ENCODE assay signal across 28 cellular contexts in the genomic region with DNA sequence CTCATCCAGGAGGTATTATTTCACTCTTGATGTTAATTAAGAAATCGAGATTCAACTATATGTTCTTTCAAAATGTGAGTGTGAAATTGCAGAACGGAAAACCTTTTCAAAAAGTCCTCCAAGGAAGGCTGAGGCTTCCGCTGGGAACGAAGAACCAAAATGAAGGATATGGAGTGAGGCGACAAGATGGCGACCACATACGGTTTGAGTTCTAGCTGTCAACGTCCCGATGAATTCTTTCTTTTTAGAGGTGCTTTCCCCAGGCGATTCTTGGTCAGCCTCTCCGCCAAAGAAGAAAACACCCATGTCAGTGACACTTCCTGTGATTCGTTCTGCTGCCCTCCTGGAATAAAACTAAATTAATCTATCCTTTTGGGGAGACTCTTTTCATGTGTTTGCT.
"Had no signal": no experiment of that assay in that cellular context is flagged by ENCODE, and none has a peak within 500 bp of the region (broad histone marks: within the 10 kb centered on the region; RNA-seq: fewer than 3 reads in every experiment).

No MANE protein-coding gene starts in this region.

- DNase-seq: Karpas-422, MM.1S, MV-4-11, NCI-H1092, NCI-H1105, NCI-H1417 treated with DMSO at 0.1 percent for 48 hours, NCI-H1436 treated with DMSO at 0.1 percent for 48 hours, NCI-H1694 treated with DMSO at 0.1 percent for 48 hours, NCI-H187 treated with DMSO at 0.1 percent for 48 hours, NCI-H2029, NCI-H2081, NCI-H2171 treated with DMSO at 0.1 percent for 48 hours, NCI-H2227 treated with DMSO at 0.1 percent for 48 hours, NCI-H345, NCI-H446, NCI-H510A treated with DMSO at 0.1 percent for 48 hours, NCI-H524 treated with DMSO at 0.1 percent for 48 hours, NCI-H526 treated with DMSO at 0.1 percent for 48 hours, NCI-H774, PC-9, Right ventricle myocardium superior, RPMI8226, SHP77 treated with DMSO at 0.1 percent for 48 hours, T-helper 1 cell had no signal

- H3K36me3 ChIP-seq: SJSA1 had no signal

- H2AFZ ChIP-seq: PC-9 had no signal

- H3K9me3 ChIP-seq: SJSA1 had no signal

- H3K4me1 ChIP-seq: SJSA1 had no signal

- H3K27me3 ChIP-seq: SJSA1 had no signal

- H3K27ac ChIP-seq: PC-9, SJSA1, SK-N-MC had no signal

- ATAC-seq: Panc1, SK-N-SH treated with all-trans-retinoic acid at 6 μM for 48 hours had no signal

- H3K4me3 ChIP-seq: PC-9, SJSA1, SK-N-MC had no signal

- H3K4me2 ChIP-seq: PC-9 had no signal
